Comparison of ENCODE assay signal across 9 cellular contexts in the genomic region with DNA sequence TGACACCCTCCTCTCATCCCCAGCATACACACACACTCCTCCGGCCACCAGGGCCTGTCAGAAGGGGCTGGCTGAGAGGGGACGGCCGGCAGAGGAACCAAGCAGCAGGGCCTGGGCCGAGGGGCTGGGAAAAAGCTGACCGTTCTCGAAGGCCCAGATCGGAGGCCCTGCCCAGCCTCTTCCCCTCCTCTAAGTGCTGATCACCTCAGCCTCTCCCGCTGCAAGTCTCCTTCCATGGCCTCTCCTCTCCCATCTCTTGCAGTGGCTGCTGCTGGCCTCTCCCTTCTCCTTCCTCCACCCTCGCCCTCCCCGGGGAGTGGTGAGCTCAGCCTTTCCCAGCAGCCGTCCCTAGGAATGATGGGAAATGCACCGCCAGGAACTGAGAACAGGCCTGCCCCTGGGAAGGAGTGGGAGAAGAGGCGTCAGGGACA. TPM values are rescaled to one million over a fixed set of nuclear protein-coding genes. Genes with fewer than 3 reads are reported as not detected.
DNase-seq lines count a peak whose midpoint lies in the region; ATAC-seq and TF ChIP-seq lines count a peak whose summit lies in the region.
"Had no signal": no experiment of that assay in that cellular context is flagged by ENCODE, and none has a peak within 500 bp of the region (broad histone marks: within the 10 kb centered on the region; RNA-seq: fewer than 3 reads in every experiment).

No MANE protein-coding gene starts in this region.

- in situ Hi-C loops in Panc1 (cut with HindIII; ENCODE audit: low pct_unique_long_range_greater_than_20kb, low sequenced_read_pairs) = no loop called here

- peak overlapping the region; percentile 61 for H3K27ac ChIP-seq in Panc1 (ENCODE audit: low read length)
- peak overlapping the region; percentile 58 to 94 (median 84) for H3K27ac ChIP-seq in esophagus squamous epithelium
- H3K27ac ChIP-seq in thyroid gland = peak overlapping the region; percentile 62 to 88 (median 80)
- H3K27ac ChIP-seq: SJSA1 had no signal

- TF ChIP-seq CTCF in Panc1 (IDR thresholded peaks at IDR 0.05) (no peak), esophagus squamous epithelium (IDR thresholded peaks at IDR 0.05) (no peak), mucosa of descending colon (IDR thresholded peaks at IDR 0.05) (no peak), thyroid gland (IDR thresholded peaks at IDR 0.05) (no peak)

- ATAC-seq in Panc1 = peak; percentile 37
- peak; percentile 95 for ATAC-seq in mucosa of descending colon
- ATAC-seq in GM18861 (IDR thresholded peaks at IDR 0.05; ENCODE audit: unreplicated experiment) = no peak
- no peak for ATAC-seq in HG03520 (IDR thresholded peaks at IDR 0.05; ENCODE audit: unreplicated experiment)

- BruUV-seq in Panc1 (replicated peaks; lab: Mats Ljungman, UMichigan) = no TSS peak

- WGBS in esophagus squamous epithelium, 2 donors = 51 to 60% methylated on average over 2 to 9 of the region's 13 CpGs
- 49 to 69% methylated on average over 12 to 13 of the region's 13 CpGs for WGBS in thyroid gland, 2 donors

- no peak for DNase-seq in Panc1 (ENCODE audit: low read depth, low spot score)
- no peak for DNase-seq in esophagus squamous epithelium (lab: John Stamatoyannopoulos, UW)
- DNase-seq in mucosa of descending colon = peak; percentile 84 to 86 (median 85)
- peak; percentile 16 to 28 for DNase-seq in thyroid gland
- DNase-seq in NCI-H146 (lab: John Stamatoyannopoulos, UW) = no peak
- no peak for DNase-seq in NOMO-1 treated with dmso at 0.1 percent for 144 hours (lab: John Stamatoyannopoulos, UW; ENCODE audit: unreplicated experiment)

- POLR2A ChIA-PET in Panc1 (lab: Charles Lee) = no interaction called here

- H3K4me3 ChIP-seq in Panc1 (ENCODE audit: low read depth in 2 of 2, low read length in 2 of 2) (no peak overlapping the region), esophagus squamous epithelium (peak overlapping the region in 3 of 4 donors; percentile 25 to 55 (median 29)), mucosa of descending colon (no peak overlapping the region), thyroid gland (replicated peaks in 1 of 3) (no peak overlapping the region)
- H3K4me3 ChIP-seq: SJSA1 had no signal

- no peaks in the 10 kb centered on the region for H3K9me3 ChIP-seq in Panc1 (ENCODE audit: control insufficient read depth, insufficient read depth, low read depth, low read length)
- no peaks in the 10 kb centered on the region for H3K9me3 ChIP-seq in esophagus squamous epithelium
- no peaks in the 10 kb centered on the region for H3K9me3 ChIP-seq in mucosa of descending colon
- H3K9me3 ChIP-seq in thyroid gland = no peaks in the 10 kb centered on the region
- H3K9me3 ChIP-seq: SJSA1 had no signal

- CTCF ChIA-PET in Panc1 (lab: Charles Lee) = interaction anchor here (0.6 kb wide), 1 partner anchor 77 kb away, joined by 3 read pairs; no protein-coding TSS in a partner anchor

- no peaks in the 10 kb centered on the region for H3K27me3 ChIP-seq in Panc1 (ENCODE audit: control insufficient read depth, insufficient read depth, low read length)
- peaks cover 0 to 6% (median 0%) of the 10 kb centered on the region in 4 donors for H3K27me3 ChIP-seq in esophagus squamous epithelium
- no peaks in the 10 kb centered on the region for H3K27me3 ChIP-seq in thyroid gland
- H3K27me3 ChIP-seq: SJSA1 had no signal

- H3K36me3 ChIP-seq in Panc1 (ENCODE audit: control insufficient read depth, insufficient read depth, low read length) (no peaks in the 10 kb centered on the region), esophagus squamous epithelium (peaks cover 0 to 9% (median 0%) of the 10 kb centered on the region in 3 donors), mucosa of descending colon (ENCODE audit: low read depth) (no peaks in the 10 kb centered on the region), thyroid gland (no peaks in the 10 kb centered on the region)
- H3K36me3 ChIP-seq: SJSA1 had no signal

- intact Hi-C loops in Panc1 (cut with micrococcal nuclease; ENCODE audit: unreplicated experiment) (no loop called here), esophagus squamous epithelium (cut with DNase I) (no loop called here), mucosa of descending colon (cut with DNase I, micrococcal nuclease) (no loop called here), thyroid gland (cut with DNase I) (no loop called here)

- peak in 1 of 4 donors; percentile 33 for TF ChIP-seq POLR2A in esophagus squamous epithelium (IDR thresholded peaks at IDR 0.05)
- no peak for TF ChIP-seq POLR2A in thyroid gland (IDR thresholded peaks at IDR 0.05)

- H3K4me1 ChIP-seq in Panc1 (ENCODE audit: control insufficient read depth, insufficient read depth, low read length) (peaks cover 56% of the 10 kb centered on the region), esophagus squamous epithelium (peaks cover 19 to 88% (median 39%) of the 10 kb centered on the region in 3 donors), mucosa of descending colon (ENCODE audit: low read depth) (peaks cover 21% of the 10 kb centered on the region), thyroid gland (peaks cover 15 to 39% of the 10 kb centered on the region in 2 donors)
- H3K4me1 ChIP-seq: SJSA1 had no signal

RNA-seq across cellular contexts. Expression of gene ARRB1, which starts 39.6 kb away (rescaled TPM):
- total RNA-seq in Panc1 (2021; ENCODE audit: unreplicated experiment) = 219 TPM
- 236 TPM for polyA plus RNA-seq in Panc1 (2012; ENCODE audit: insufficient read length)
- 10 to 100 TPM in 3 of 4 donors, 1 to 10 TPM in 1; 9.6 to 24.8 (median 17.8) TPM for total RNA-seq in esophagus squamous epithelium
- total RNA-seq in mucosa of descending colon = 100 to 1,000 TPM in 2 of 3 donors, 10 to 100 TPM in 1; 76.7 to 128 (median 121) TPM
- 10 to 100 TPM; 15.7 to 44.7 (median 27.7) TPM for total RNA-seq in thyroid gland

Comparison
In these comparisons a context has a peak if more than half of its experiments do, and no peak if none do; other contexts are left out.
1. ATAC-seq: peak in Panc1 (single experiment) and mucosa of descending colon (single experiment); none in GM18861 (single experiment) and HG03520 (single experiment).
2. DNase-seq: peak in mucosa of descending colon (3 of 3) and thyroid gland (2 of 2); none in Panc1 (single experiment), esophagus squamous epithelium (single experiment), NCI-H146 (single experiment) and NOMO-1 treated with dmso at 0.1 percent for 144 hours (single experiment).
3. H3K4me3 ChIP-seq: peak in esophagus squamous epithelium (3 of 4); none in Panc1 (0 of 2), mucosa of descending colon (single experiment) and thyroid gland (0 of 3).
4. Peak in every context shown above with its lines, with median percentiles within 50 percentile points of each other: H3K27ac ChIP-seq.